ENCODE assay signal across 26 cellular contexts in the genomic region with DNA sequence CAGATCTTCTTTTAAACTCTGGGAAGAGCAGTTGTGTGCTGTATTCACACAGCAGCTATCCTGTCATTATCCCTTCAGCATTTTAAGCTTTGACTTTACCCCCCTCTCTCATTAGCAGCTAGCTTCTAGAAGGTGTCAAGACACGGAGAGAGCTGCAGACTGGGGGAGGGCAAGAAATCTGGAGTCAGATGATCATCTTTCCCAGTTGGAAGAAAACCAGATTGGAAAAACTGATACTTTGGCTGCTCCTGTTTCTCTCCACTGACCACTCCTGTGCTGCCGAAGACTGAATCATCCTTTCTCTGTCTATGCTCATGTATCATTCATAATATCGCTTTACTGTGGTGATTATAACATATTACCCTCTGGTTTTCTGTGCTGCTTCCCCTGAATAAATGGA.
"Had no signal": no experiment of that assay in that cellular context is flagged by ENCODE, and none has a peak within 500 bp of the region (broad histone marks: within the 10 kb centered on the region; RNA-seq: fewer than 3 reads in every experiment).

No MANE protein-coding gene starts in this region.

- H3K4me3 ChIP-seq: colonic mucosa, esophagus squamous epithelium, gastrocnemius medialis, heart right ventricle, left lung, lower lobe of right lung had no signal

- DNase-seq: colonic mucosa; cortex of kidney; effector CD8-positive, alpha-beta T cell; effector memory CD8-positive, alpha-beta T cell; endodermal cell; erythroblast; esophagus squamous epithelium; foreskin fibroblast; foreskin melanocyte; gastrocnemius medialis; glutamatergic neuron; head of caudate nucleus; heart right ventricle; hippocampal formation; left cardiac atrium; left lung; left ventricle myocardium superior; lower lobe of right lung; mesenchymal stem cell; midbrain; naive B cell had no signal

- H3K36me3 ChIP-seq: colonic mucosa, esophagus squamous epithelium, gastrocnemius medialis, heart right ventricle, left lung, lower lobe of right lung had no signal

- H3K9me3 ChIP-seq: colonic mucosa, esophagus squamous epithelium, gastrocnemius medialis, heart right ventricle, left lung, lower lobe of right lung had no signal

- FAIRE-seq: endometrium, islet of Langerhans, keratinocyte had no signal

- ATAC-seq: effector memory CD8-positive, alpha-beta T cell; esophagus mucosa; gastrocnemius medialis; heart right ventricle; left cardiac atrium; left lung; left ventricle myocardium superior; lower lobe of right lung had no signal

- H3K27me3 ChIP-seq: colonic mucosa, esophagus squamous epithelium, gastrocnemius medialis, heart right ventricle, left lung had no signal

- H3K4me1 ChIP-seq: colonic mucosa, esophagus squamous epithelium, gastrocnemius medialis, heart right ventricle, left lung, lower lobe of right lung had no signal

- H3K27ac ChIP-seq: colonic mucosa, epithelial cell of prostate, esophagus squamous epithelium, gastrocnemius medialis, heart right ventricle, left lung, lower lobe of right lung had no signal
